In genomic region chr20:38685853-38686473, GRCh38 we compare ENCODE assay signal across 8 cellular contexts. TPM values are rescaled to one million over a fixed set of nuclear protein-coding genes. Genes with fewer than 3 reads are reported as not detected.
A peak's percentile ranks its signal among the peaks of the same experiment; 100 is the strongest.
DNase-seq lines count a peak whose midpoint lies in the region; ATAC-seq and TF ChIP-seq lines count a peak whose summit lies in the region.

No MANE protein-coding gene starts in this region.

- ATAC-seq in HG02852 (IDR thresholded peaks at IDR 0.05; ENCODE audit: unreplicated experiment) (no peak), HG02884 (IDR thresholded peaks at IDR 0.05; ENCODE audit: unreplicated experiment) (no peak)
- ATAC-seq in stimulated activated memory B cell treated with anti-CD40 and anti-IgM and Interleukin-4, amounts not matched to agents 10 μg/mL and 1 μg/mL and 100 μg/mL, for 72 hours, result no peak

- H3K4me1 Mint-ChIP-seq in activated CD4-positive, alpha-beta T cell treated with anti-CD3 and anti-CD28 coated beads, Interleukin-2, amount 10 ng/mL, durations not matched to agents 7 days and 5 days, result no peaks in the 10 kb centered on the region
- H3K4me1 Mint-ChIP-seq in stimulated activated memory B cell treated with anti-CD40 and anti-IgM and Interleukin-4, amounts not matched to agents 10 μg/mL and 1 μg/mL and 100 μg/mL, for 72 hours, result no peaks in the 10 kb centered on the region

- no peak for TF ChIP-seq CTCF in fibroblast of villous mesenchyme (IDR thresholded peaks at IDR 0.05; ENCODE audit: insufficient read depth, low read depth, low read length)

- POLR2A ChIA-PET in activated CD4-positive, alpha-beta T cell treated with anti-CD3 and anti-CD28 coated beads, Interleukin-2, amount 10 ng/mL, durations not matched to agents 7 days and 5 days (lab: Charles Lee), result no interaction called here

- DNase-seq in AG08395 (ENCODE audit: low spot score) (peak; percentile 65), HT-29 (ENCODE audit: low spot score) (peak; percentile 60), fibroblast of villous mesenchyme (ENCODE audit: low read depth) (peak; percentile 52)
- peak; percentile 61 for DNase-seq in activated CD4-positive, alpha-beta T cell treated with anti-CD3 and anti-CD28 coated beads, Interleukin-2, amount 10 ng/mL, durations not matched to agents 7 days and 5 days
- peak; percentile 14 for DNase-seq in stimulated activated CD4-positive, alpha-beta T cell treated with anti-CD3 and anti-CD28 coated beads, Interleukin-1b, Interleukin-23, amount 100 ng/mL, for 48 hours

- no peaks in the 10 kb centered on the region for H3K9me3 Mint-ChIP-seq in activated CD4-positive, alpha-beta T cell treated with anti-CD3 and anti-CD28 coated beads, Interleukin-2, amount 10 ng/mL, durations not matched to agents 7 days and 5 days
- no peaks in the 10 kb centered on the region for H3K9me3 Mint-ChIP-seq in stimulated activated memory B cell treated with anti-CD40 and anti-IgM and Interleukin-4, amounts not matched to agents 10 μg/mL and 1 μg/mL and 100 μg/mL, for 72 hours

- H3K27ac Mint-ChIP-seq in activated CD4-positive, alpha-beta T cell treated with anti-CD3 and anti-CD28 coated beads, Interleukin-2, amount 10 ng/mL, durations not matched to agents 7 days and 5 days, result no peak overlapping the region
- H3K27ac Mint-ChIP-seq in stimulated activated memory B cell treated with anti-CD40 and anti-IgM and Interleukin-4, amounts not matched to agents 10 μg/mL and 1 μg/mL and 100 μg/mL, for 72 hours, result no peak overlapping the region

- no peaks in the 10 kb centered on the region for H3K36me3 Mint-ChIP-seq in activated CD4-positive, alpha-beta T cell treated with anti-CD3 and anti-CD28 coated beads, Interleukin-2, amount 10 ng/mL, durations not matched to agents 7 days and 5 days (ENCODE audit: low read depth)
- H3K36me3 Mint-ChIP-seq in stimulated activated memory B cell treated with anti-CD40 and anti-IgM and Interleukin-4, amounts not matched to agents 10 μg/mL and 1 μg/mL and 100 μg/mL, for 72 hours, result no peaks in the 10 kb centered on the region

- H3K27me3 Mint-ChIP-seq in activated CD4-positive, alpha-beta T cell treated with anti-CD3 and anti-CD28 coated beads, Interleukin-2, amount 10 ng/mL, durations not matched to agents 7 days and 5 days, result peaks cover 25% of the 10 kb centered on the region
- H3K27me3 Mint-ChIP-seq in stimulated activated memory B cell treated with anti-CD40 and anti-IgM and Interleukin-4, amounts not matched to agents 10 μg/mL and 1 μg/mL and 100 μg/mL, for 72 hours, result peaks cover 98% of the 10 kb centered on the region

- H3K4me3 Mint-ChIP-seq in activated CD4-positive, alpha-beta T cell treated with anti-CD3 and anti-CD28 coated beads, Interleukin-2, amount 10 ng/mL, durations not matched to agents 7 days and 5 days, result no peak overlapping the region
- H3K4me3 Mint-ChIP-seq in stimulated activated memory B cell treated with anti-CD40 and anti-IgM and Interleukin-4, amounts not matched to agents 10 μg/mL and 1 μg/mL and 100 μg/mL, for 72 hours, result no peak overlapping the region

- H3K4me3 ChIP-seq in fibroblast of villous mesenchyme (ENCODE audit: low read depth, low read length), result no peak overlapping the region

- CTCF ChIA-PET in activated CD4-positive, alpha-beta T cell treated with anti-CD3 and anti-CD28 coated beads, Interleukin-2, amount 10 ng/mL, durations not matched to agents 7 days and 5 days (lab: Charles Lee), result interaction anchor here (0.8 to 1.2 kb wide), 4 partner anchors 9 to 40 kb away, joined by 3 to 7 read pairs (median 4); no protein-coding TSS in a partner anchor

RNA-seq across cellular contexts. Expression of gene SLC32A1, which starts 38.3 kb away (rescaled TPM):
- not detected in 2 replicates for total RNA-seq in HT-29 (2014; rRNA removed; shearing (Covaris generic))
- not detected for total RNA-seq in activated CD4-positive, alpha-beta T cell treated with anti-CD3 and anti-CD28 coated beads, Interleukin-2, amount 10 ng/mL, durations not matched to agents 7 days and 5 days
- total RNA-seq in fibroblast of villous mesenchyme, result not detected in 2 replicates

Comparison
In these comparisons a context has a peak if more than half of its experiments do, and no peak if none do; other contexts are left out.
1. DNase-seq: peak in every context shown above with its lines; median percentile 65 in AG08395; 61 in activated CD4-positive, alpha-beta T cell treated with anti-CD3 and anti-CD28 coated beads, Interleukin-2, amount 10 ng/mL, durations not matched to agents 7 days and 5 days; 60 in HT-29; 52 in fibroblast of villous mesenchyme; 14 in stimulated activated CD4-positive, alpha-beta T cell treated with anti-CD3 and anti-CD28 coated beads, Interleukin-1b, Interleukin-23, amount 100 ng/mL, for 48 hours.